In genomic region chr2:241069821-241070281, GRCh38 we compare ENCODE assay signal across 26 cellular contexts. TPM values are rescaled to one million over a fixed set of nuclear protein-coding genes. Genes with fewer than 3 reads are reported as not detected.
A peak's percentile ranks its signal among the peaks of the same experiment; 100 is the strongest.
DNase-seq lines count a peak whose midpoint lies in the region; ATAC-seq, FAIRE-seq and TF ChIP-seq lines count a peak whose summit lies in the region.
"Had no signal": no experiment of that assay in that cellular context is flagged by ENCODE, and none has a peak within 500 bp of the region (broad histone marks: within the 10 kb centered on the region; RNA-seq: fewer than 3 reads in every experiment).

No MANE protein-coding gene starts in this region.

- H3K9ac ChIP-seq in kidney (ENCODE audit: low read length in 2 of 2) = no peak overlapping the region
- H3K9ac ChIP-seq: parathyroid adenoma, SK-N-SH had no signal

- no peak overlapping the region for H3K27ac ChIP-seq in kidney (ENCODE audit: low read depth in 2 of 2, low read length in 2 of 2)
- H3K27ac ChIP-seq: A549, parathyroid adenoma, tibial nerve had no signal

- peaks cover 3 to 6% of the 10 kb centered on the region in 2 donors for H3K36me3 ChIP-seq in kidney (ENCODE audit: control insufficient read depth in 1 of 2, insufficient read depth in 2 of 2, low read length in 2 of 2)

- no peak for FAIRE-seq in kidney (lab: Jason Lieb, UNC)
- FAIRE-seq: A549, HTR-8/SVneo had no signal

- intact Hi-C loops in kidney (cut with DNase I) = loop anchor here (10.0 kb wide), 1 partner anchor 215 kb away; no protein-coding TSS in a partner anchor

- no peak overlapping the region for H3K27ac Mint-ChIP-seq in activated CD8-positive, alpha-beta memory T cell treated with anti-CD3 and anti-CD28 coated beads, Interleukin-2, amount 10 ng/mL, durations not matched to agents 7 days and 5 days
- peak overlapping the region; percentile 83 for H3K27ac Mint-ChIP-seq in central memory CD8-positive, alpha-beta T cell (ENCODE audit: low read depth)
- H3K27ac Mint-ChIP-seq in type B pancreatic cell = no peak overlapping the region
- no peak overlapping the region for H3K27ac Mint-ChIP-seq in activated naive CD8-positive, alpha-beta T cell treated with anti-CD3 and anti-CD28 coated beads, Interleukin-2, amount 50 U/mL, for 24 hours
- no peak overlapping the region for H3K27ac Mint-ChIP-seq in stimulated activated memory B cell treated with anti-CD40 and anti-IgM and Interleukin-4, amounts not matched to agents 10 μg/mL and 1 μg/mL and 100 μg/mL, for 72 hours
- H3K27ac Mint-ChIP-seq: activated T-helper 1 cell treated with anti-CD3 and anti-CD28 coated beads, Interleukin-12 subunit alpha, Interleukin-12 subunit beta, Interleukin-2, Interleukin-4 antibody, amounts not matched to agents 30 ng/mL and 10 ng/mL and 1 ng/mL, durations not matched to agents 14 hours and 24 hours and 36 hours; B cell; natural killer cell; T-helper 17 cell had no signal

- CTCF ChIA-PET in activated CD8-positive, alpha-beta memory T cell treated with anti-CD3 and anti-CD28 coated beads, Interleukin-2, amount 10 ng/mL, durations not matched to agents 7 days and 5 days (lab: Charles Lee) = interaction anchor here (2.1 kb wide), 1 partner anchor 9 kb away, joined by 5 read pairs; no protein-coding TSS in a partner anchor

- H3K27me3 Mint-ChIP-seq in activated CD8-positive, alpha-beta memory T cell treated with anti-CD3 and anti-CD28 coated beads, Interleukin-2, amount 10 ng/mL, durations not matched to agents 7 days and 5 days = no peaks in the 10 kb centered on the region
- no peaks in the 10 kb centered on the region for H3K27me3 Mint-ChIP-seq in central memory CD8-positive, alpha-beta T cell
- no peaks in the 10 kb centered on the region for H3K27me3 Mint-ChIP-seq in type B pancreatic cell
- H3K27me3 Mint-ChIP-seq in activated naive CD8-positive, alpha-beta T cell treated with anti-CD3 and anti-CD28 coated beads, Interleukin-2, amount 50 U/mL, for 24 hours = no peaks in the 10 kb centered on the region
- no peaks in the 10 kb centered on the region for H3K27me3 Mint-ChIP-seq in stimulated activated memory B cell treated with anti-CD40 and anti-IgM and Interleukin-4, amounts not matched to agents 10 μg/mL and 1 μg/mL and 100 μg/mL, for 72 hours
- H3K27me3 Mint-ChIP-seq: B cell; stimulated activated naive CD8-positive, alpha-beta T cell treated with anti-CD3 and anti-CD28 coated beads, Interleukin-15, amount 100 ng/mL, for 72 hours; T-helper 17 cell had no signal

- H3K4me3 ChIP-seq in kidney (ENCODE audit: low read length in 2 of 2) = no peak overlapping the region
- H3K4me3 ChIP-seq: A549, tibial nerve had no signal

- TF ChIP-seq CTCF in kidney (IDR thresholded peaks at IDR 0.05; ENCODE audit: borderline replicate concordance, extremely low read depth, insufficient read depth) (no peak), type B pancreatic cell (conservative IDR thresholded peaks at IDR 0.05) (no peak)

- H3K4me3 Mint-ChIP-seq in activated CD8-positive, alpha-beta memory T cell treated with anti-CD3 and anti-CD28 coated beads, Interleukin-2, amount 10 ng/mL, durations not matched to agents 7 days and 5 days = no peak overlapping the region
- H3K4me3 Mint-ChIP-seq in central memory CD8-positive, alpha-beta T cell = no peak overlapping the region
- H3K4me3 Mint-ChIP-seq in type B pancreatic cell = no peak overlapping the region
- no peak overlapping the region for H3K4me3 Mint-ChIP-seq in activated naive CD8-positive, alpha-beta T cell treated with anti-CD3 and anti-CD28 coated beads, Interleukin-2, amount 50 U/mL, for 24 hours
- no peak overlapping the region for H3K4me3 Mint-ChIP-seq in stimulated activated memory B cell treated with anti-CD40 and anti-IgM and Interleukin-4, amounts not matched to agents 10 μg/mL and 1 μg/mL and 100 μg/mL, for 72 hours
- H3K4me3 Mint-ChIP-seq: activated T-helper 1 cell treated with anti-CD3 and anti-CD28 coated beads, Interleukin-12 subunit alpha, Interleukin-12 subunit beta, Interleukin-2, Interleukin-4 antibody, amounts not matched to agents 30 ng/mL and 10 ng/mL and 1 ng/mL, durations not matched to agents 14 hours and 24 hours and 36 hours; B cell; natural killer cell; stimulated activated naive CD8-positive, alpha-beta T cell treated with anti-CD3 and anti-CD28 coated beads, Interleukin-15, amount 100 ng/mL, for 72 hours; T-helper 17 cell had no signal

- no peaks in the 10 kb centered on the region for H3K36me3 Mint-ChIP-seq in activated CD8-positive, alpha-beta memory T cell treated with anti-CD3 and anti-CD28 coated beads, Interleukin-2, amount 10 ng/mL, durations not matched to agents 7 days and 5 days
- peaks cover 6% of the 10 kb centered on the region for H3K36me3 Mint-ChIP-seq in central memory CD8-positive, alpha-beta T cell (ENCODE audit: insufficient read depth)
- peaks cover 4% of the 10 kb centered on the region for H3K36me3 Mint-ChIP-seq in type B pancreatic cell
- no peaks in the 10 kb centered on the region for H3K36me3 Mint-ChIP-seq in activated naive CD8-positive, alpha-beta T cell treated with anti-CD3 and anti-CD28 coated beads, Interleukin-2, amount 50 U/mL, for 24 hours (ENCODE audit: low read depth)
- peaks cover 24% of the 10 kb centered on the region for H3K36me3 Mint-ChIP-seq in stimulated activated memory B cell treated with anti-CD40 and anti-IgM and Interleukin-4, amounts not matched to agents 10 μg/mL and 1 μg/mL and 100 μg/mL, for 72 hours
- H3K36me3 Mint-ChIP-seq: activated naive CD4-positive, alpha-beta T cell treated with anti-CD3 and anti-CD28 coated beads, Interleukin-2, amount 50 U/mL, for 72 hours; natural killer cell had no signal

- peak; percentile 15 for DNase-seq in activated CD8-positive, alpha-beta memory T cell treated with anti-CD3 and anti-CD28 coated beads, Interleukin-2, amount 50 U/mL, for 4 hours
- DNase-seq in activated CD8-positive, alpha-beta memory T cell treated with anti-CD3 and anti-CD28 coated beads, Interleukin-2, amount 10 ng/mL, durations not matched to agents 7 days and 5 days = no peak
- peak in 1 of 2 donors; percentile 10 for DNase-seq in central memory CD8-positive, alpha-beta T cell (ENCODE audit: low spot score in 2 of 2)
- DNase-seq in kidney = peak; percentile 73
- DNase-seq in type B pancreatic cell (ENCODE audit: extremely low spot score, unreplicated experiment) = peak; percentile 63
- no peak for DNase-seq in activated naive CD8-positive, alpha-beta T cell treated with anti-CD3 and anti-CD28 coated beads, Interleukin-2, amount 50 U/mL, for 24 hours
- no peak for DNase-seq in NCI-H1105 (lab: John Stamatoyannopoulos, UW)
- DNase-seq: activated CD4-positive, alpha-beta T cell treated with anti-CD3 and anti-CD28 coated beads for 4 hours; aorta; GF-D8; KG1; natural killer cell; NCI-H1694; NCI-H82; SK-N-SH; T-helper 17 cell had no signal

- H3K4me1 ChIP-seq in kidney (ENCODE audit: control insufficient read depth in 1 of 2, insufficient read depth in 1 of 2, low read depth in 1 of 2, low read length in 2 of 2) = no peaks in the 10 kb centered on the region
- H3K4me1 ChIP-seq: A549, parathyroid adenoma, tibial nerve had no signal

- ATAC-seq in activated CD8-positive, alpha-beta memory T cell treated with anti-CD3 and anti-CD28 coated beads, Interleukin-2, amount 10 ng/mL, durations not matched to agents 7 days and 5 days = no peak
- no peak for ATAC-seq in central memory CD8-positive, alpha-beta T cell (replicated peaks; ENCODE audit: extremely low read depth, poor library complexity, severe bottlenecking)
- ATAC-seq in activated naive CD8-positive, alpha-beta T cell treated with anti-CD3 and anti-CD28 coated beads, Interleukin-2, amount 50 U/mL, for 24 hours = no peak
- ATAC-seq in stimulated activated memory B cell treated with anti-CD40 and anti-IgM and Interleukin-4, amounts not matched to agents 10 μg/mL and 1 μg/mL and 100 μg/mL, for 72 hours = no peak
- ATAC-seq: A549; activated naive CD4-positive, alpha-beta T cell treated with anti-CD3 and anti-CD28 coated beads, Interleukin-2, amount 50 U/mL, for 72 hours; left lobe of liver; natural killer cell; stimulated activated naive CD8-positive, alpha-beta T cell treated with anti-CD3 and anti-CD28 coated beads, Interleukin-15, amount 100 ng/mL, for 72 hours; T-helper 17 cell had no signal

- H3K4me1 Mint-ChIP-seq in activated CD8-positive, alpha-beta memory T cell treated with anti-CD3 and anti-CD28 coated beads, Interleukin-2, amount 10 ng/mL, durations not matched to agents 7 days and 5 days = no peaks in the 10 kb centered on the region
- H3K4me1 Mint-ChIP-seq in central memory CD8-positive, alpha-beta T cell = peaks cover 13% of the 10 kb centered on the region
- H3K4me1 Mint-ChIP-seq in type B pancreatic cell (ENCODE audit: unreplicated experiment) = peaks cover 7% of the 10 kb centered on the region
- no peaks in the 10 kb centered on the region for H3K4me1 Mint-ChIP-seq in activated naive CD8-positive, alpha-beta T cell treated with anti-CD3 and anti-CD28 coated beads, Interleukin-2, amount 50 U/mL, for 24 hours
- H3K4me1 Mint-ChIP-seq in stimulated activated memory B cell treated with anti-CD40 and anti-IgM and Interleukin-4, amounts not matched to agents 10 μg/mL and 1 μg/mL and 100 μg/mL, for 72 hours = peaks cover 4% of the 10 kb centered on the region
- H3K4me1 Mint-ChIP-seq: B cell; stimulated activated naive CD8-positive, alpha-beta T cell treated with anti-CD3 and anti-CD28 coated beads, Interleukin-15, amount 100 ng/mL, for 72 hours had no signal

- H3K9me3 Mint-ChIP-seq in activated CD8-positive, alpha-beta memory T cell treated with anti-CD3 and anti-CD28 coated beads, Interleukin-2, amount 10 ng/mL, durations not matched to agents 7 days and 5 days (ENCODE audit: low read depth) = no peaks in the 10 kb centered on the region
- no peaks in the 10 kb centered on the region for H3K9me3 Mint-ChIP-seq in central memory CD8-positive, alpha-beta T cell
- H3K9me3 Mint-ChIP-seq in type B pancreatic cell = no peaks in the 10 kb centered on the region
- no peaks in the 10 kb centered on the region for H3K9me3 Mint-ChIP-seq in activated naive CD8-positive, alpha-beta T cell treated with anti-CD3 and anti-CD28 coated beads, Interleukin-2, amount 50 U/mL, for 24 hours
- H3K9me3 Mint-ChIP-seq in stimulated activated memory B cell treated with anti-CD40 and anti-IgM and Interleukin-4, amounts not matched to agents 10 μg/mL and 1 μg/mL and 100 μg/mL, for 72 hours = no peaks in the 10 kb centered on the region
- H3K9me3 Mint-ChIP-seq: activated naive CD4-positive, alpha-beta T cell treated with anti-CD3 and anti-CD28 coated beads, Interleukin-2, amount 50 U/mL, for 72 hours; activated T-helper 1 cell treated with anti-CD3 and anti-CD28 coated beads, Interleukin-12 subunit alpha, Interleukin-12 subunit beta, Interleukin-2, Interleukin-4 antibody, amounts not matched to agents 30 ng/mL and 10 ng/mL and 1 ng/mL, durations not matched to agents 14 hours and 24 hours and 36 hours; natural killer cell; stimulated activated naive CD8-positive, alpha-beta T cell treated with anti-CD3 and anti-CD28 coated beads, Interleukin-15, amount 100 ng/mL, for 72 hours had no signal

- H3K9me3 ChIP-seq in kidney (ENCODE audit: control insufficient read depth in 1 of 2, low read length in 2 of 2) = no peaks in the 10 kb centered on the region
- H3K9me3 ChIP-seq: A549, SK-N-SH, tibial nerve had no signal

RNA-seq across cellular contexts. Expression of gene MTERF4, which starts 32.2 kb away (rescaled TPM):
- total RNA-seq in activated CD8-positive, alpha-beta memory T cell treated with anti-CD3 and anti-CD28 coated beads, Interleukin-2, amount 10 ng/mL, durations not matched to agents 7 days and 5 days = 10 to 100 TPM; 31.5 to 33.0 TPM
- total RNA-seq in kidney (41.5 TPM), type B pancreatic cell (ENCODE audit: low replicate concordance) (38.9 and 46.3 TPM in 2 replicates)
- 24.3 TPM for polyA plus RNA-seq in kidney (ENCODE audit: insufficient read depth, low read depth, low replicate concordance)

Comparison
In these comparisons a context has a peak if more than half of its experiments do, and no peak if none do; other contexts are left out.
1. DNase-seq: peak in activated CD8-positive, alpha-beta memory T cell treated with anti-CD3 and anti-CD28 coated beads, Interleukin-2, amount 50 U/mL, for 4 hours (single experiment), kidney (single experiment) and type B pancreatic cell (single experiment); none in activated CD8-positive, alpha-beta memory T cell treated with anti-CD3 and anti-CD28 coated beads, Interleukin-2, amount 10 ng/mL, durations not matched to agents 7 days and 5 days (single experiment), activated naive CD8-positive, alpha-beta T cell treated with anti-CD3 and anti-CD28 coated beads, Interleukin-2, amount 50 U/mL, for 24 hours (single experiment) and NCI-H1105 (single experiment).